13 cellular contexts compared by ENCODE assay signal in genomic region chr14:102655154-102655553, GRCh38.
A peak's percentile ranks its signal among the peaks of the same experiment; 100 is the strongest.
DNase-seq lines count a peak whose midpoint lies in the region; ATAC-seq, FAIRE-seq and TF ChIP-seq lines count a peak whose summit lies in the region.
"Had no signal": no experiment of that assay in that cellular context is flagged by ENCODE, and none has a peak within 500 bp of the region (broad histone marks: within the 10 kb centered on the region; RNA-seq: fewer than 3 reads in every experiment).

No MANE protein-coding gene starts in this region.

- H3F3A ChIP-seq in PC-3 (ENCODE audit: low read length, unreplicated experiment) = no peaks in the 10 kb centered on the region

- H3K79me2 ChIP-seq in PC-3 (ENCODE audit: low read length) (peaks cover 98% of the 10 kb centered on the region), endothelial cell of umbilical vein (ENCODE audit: control insufficient read depth, insufficient read depth, low read length) (peaks cover 68% of the 10 kb centered on the region)

- no peak overlapping the region for H3K4me3 ChIP-seq in PC-3 (ENCODE audit: low read length)
- peak overlapping the region in 1 of 3 experiments; percentile 51 for H3K4me3 ChIP-seq in endothelial cell of umbilical vein (replicated peaks in 1 of 3; ENCODE audit: insufficient read depth in 1 of 3, low read depth in 1 of 3, low read length in 3 of 3)
- no peak overlapping the region for H3K4me3 ChIP-seq in dorsolateral prefrontal cortex

- H4K20me1 ChIP-seq in PC-3 (ENCODE audit: low read length) = peaks cover 27% of the 10 kb centered on the region
- H4K20me1 ChIP-seq in endothelial cell of umbilical vein (replicated peaks; ENCODE audit: control insufficient read depth, extremely low read depth, insufficient read depth, low read length) = no peaks in the 10 kb centered on the region

- TF ChIP-seq CTCF in Calu3 (IDR thresholded peaks at IDR 0.05; ENCODE audit: unreplicated experiment) (no peak), PC-3 (conservative IDR thresholded peaks at IDR 0.05; ENCODE audit: low read depth, low read length) (no peak), endothelial cell of umbilical vein (IDR thresholded peaks at IDR 0.05; ENCODE audit: extremely low read depth in 1 of 2, insufficient read depth in 1 of 2, low read depth in 1 of 2, low read length in 2 of 2) (no peak), mesothelial cell of epicardium (IDR thresholded peaks at IDR 0.05; ENCODE audit: unreplicated experiment) (no peak), dorsolateral prefrontal cortex (IDR thresholded peaks at IDR 0.05 in 54 of 56, conservative IDR thresholded peaks at IDR 0.05 in 2 of 56; ENCODE audit: low read depth in 1 of 56, partially characterized antibody in 56 of 56) (no peak)

- peak overlapping the region; percentile 7 for H3K4me3 Mint-ChIP-seq in Calu3 (ENCODE audit: low read depth, unreplicated experiment)
- H3K4me3 Mint-ChIP-seq in mesothelial cell of epicardium = no peak overlapping the region
- H3K4me3 Mint-ChIP-seq: activated CD8-positive, alpha-beta T cell treated with anti-CD3 and anti-CD28 coated beads, Interleukin-2, amount 10 ng/mL, durations not matched to agents 7 days and 5 days; CD4-positive, CD25-positive, alpha-beta regulatory T cell; T-helper 17 cell had no signal

- H3K27me3 ChIP-seq in PC-3 (ENCODE audit: low read length) (no peaks in the 10 kb centered on the region), endothelial cell of umbilical vein (ENCODE audit: control insufficient read depth in 2 of 2, insufficient read depth in 2 of 2, low read length in 2 of 2) (no peaks in the 10 kb centered on the region), dorsolateral prefrontal cortex (no peaks in the 10 kb centered on the region)

- ATAC-seq in PC-3 (peak; percentile 75), GM19452 (IDR thresholded peaks at IDR 0.05; ENCODE audit: unreplicated experiment) (no peak)
- ATAC-seq in activated CD4-positive, CD25-positive, alpha-beta regulatory T cell treated with anti-CD3 and anti-CD28 coated beads, Interleukin-2, amount 50 U/mL, for 24 hours = no peak
- ATAC-seq: activated CD8-positive, alpha-beta T cell treated with anti-CD3 and anti-CD28 coated beads, Interleukin-2, amount 10 ng/mL, durations not matched to agents 7 days and 5 days had no signal

- H3K4me2 ChIP-seq in PC-3 (ENCODE audit: low read length) (peak overlapping the region; percentile 35; the same call in 1 of the 2 replicates), endothelial cell of umbilical vein (ENCODE audit: insufficient read depth, low read length) (peak overlapping the region; percentile 97)

- peaks cover 36% of the 10 kb centered on the region for H3K4me1 Mint-ChIP-seq in Calu3 (ENCODE audit: low read depth, unreplicated experiment)
- H3K4me1 Mint-ChIP-seq in mesothelial cell of epicardium = peaks cover 21% of the 10 kb centered on the region

- H3K27ac ChIP-seq in PC-3 (ENCODE audit: low read length) = peak overlapping the region; percentile 24; the same call in 1 of the 2 replicates
- peak overlapping the region; percentile 97 for H3K27ac ChIP-seq in endothelial cell of umbilical vein (ENCODE audit: insufficient read depth, low read depth, low read length)
- no peak overlapping the region for H3K27ac ChIP-seq in dorsolateral prefrontal cortex

- intact Hi-C loops in Calu3 (cut with micrococcal nuclease; ENCODE audit: unreplicated experiment) (no loop called here), PC-3 (cut with micrococcal nuclease) (no loop called here), endothelial cell of umbilical vein (cut with micrococcal nuclease) (loop anchor here (1.0 to 10.0 kb wide), 3 partner anchors 26 to 130 kb away; partner anchors contain the start of gene RCOR1), dorsolateral prefrontal cortex (cut with DNase I) (no loop called here)

- H3K36me3 ChIP-seq in PC-3 (ENCODE audit: low read depth, low read length) = no peaks in the 10 kb centered on the region
- H3K36me3 ChIP-seq in endothelial cell of umbilical vein (ENCODE audit: control insufficient read depth in 2 of 2, extremely low read depth in 1 of 2, insufficient read depth in 2 of 2, low read length in 2 of 2) = no peaks in the 10 kb centered on the region

- dilution Hi-C loops in endothelial cell of umbilical vein (cut with MboI; ENCODE audit: extremely low pct_ligation_motif_present, low sequenced_read_pairs) = no loop called here

- H3K27me3 Mint-ChIP-seq in Calu3 (ENCODE audit: unreplicated experiment) (no peaks in the 10 kb centered on the region), mesothelial cell of epicardium (ENCODE audit: low read depth) (no peaks in the 10 kb centered on the region)
- H3K27me3 Mint-ChIP-seq: CD4-positive, CD25-positive, alpha-beta regulatory T cell; T-helper 17 cell had no signal

- H3K4me1 ChIP-seq in PC-3 (ENCODE audit: insufficient read depth, low read length) (peaks cover 31% of the 10 kb centered on the region), endothelial cell of umbilical vein (ENCODE audit: control insufficient read depth, extremely low read depth, insufficient read depth, low read length) (peaks cover 20% of the 10 kb centered on the region)

- H3K9me1 ChIP-seq in endothelial cell of umbilical vein (replicated peaks; ENCODE audit: control insufficient read depth, extremely low read depth, insufficient read depth, low read length) = no peaks in the 10 kb centered on the region

- H2AFZ ChIP-seq in PC-3 (ENCODE audit: low read length) (no peak overlapping the region), endothelial cell of umbilical vein (ENCODE audit: low read depth, low read length) (no peak overlapping the region)

- H3K9ac ChIP-seq in PC-3 (ENCODE audit: low read length) (no peak overlapping the region), endothelial cell of umbilical vein (replicated peaks; ENCODE audit: extremely low read depth, insufficient read depth, low read length) (peak overlapping the region; percentile 68)

- no peaks in the 10 kb centered on the region for H3K9me2 ChIP-seq in PC-3 (replicated peaks; ENCODE audit: low read length)

- POLR2A ChIA-PET in PC-3 (lab: Charles Lee; ENCODE audit: unreplicated experiment) = interaction anchor here (0.6 to 0.7 kb wide), 4 partner anchors 64 to 237 kb away, joined by 3 to 14 read pairs (median 8); no protein-coding TSS in a partner anchor
- POLR2A ChIA-PET in endothelial cell of umbilical vein (lab: Charles Lee) = interaction anchor here (0.9 kb wide), 1 partner anchor 26 kb away, joined by 5 read pairs; no protein-coding TSS in a partner anchor

- H3K9me3 ChIP-seq in PC-3 (ENCODE audit: low read length) (no peaks in the 10 kb centered on the region), endothelial cell of umbilical vein (replicated peaks; ENCODE audit: control insufficient read depth, insufficient read depth, low read length) (no peaks in the 10 kb centered on the region)

- no peak for TF ChIP-seq POLR2A in endothelial cell of umbilical vein (IDR thresholded peaks at IDR 0.05; ENCODE audit: low read depth, low read length)

- CTCF ChIA-PET in Calu3 (lab: Charles Lee) (interaction anchor here (0.6 to 1.2 kb wide), 9 partner anchors 9 to 1010 kb away, joined by 3 to 16 read pairs (median 6); no protein-coding TSS in a partner anchor), PC-3 (lab: Charles Lee) (interaction anchor here (0.6 to 1.9 kb wide), 3 partner anchors 60 to 1357 kb away, joined by 3 to 9 read pairs (median 7); no protein-coding TSS in a partner anchor), endothelial cell of umbilical vein (lab: Charles Lee) (interaction anchor here (0.6 to 1.9 kb wide), 14 partner anchors 8 to 217 kb away, joined by 3 to 11 read pairs (median 4); no protein-coding TSS in a partner anchor)

- DNase-seq in Calu3 (peak; percentile 9), PC-3 (peak; percentile 83), endothelial cell of umbilical vein (ENCODE audit: low read depth, low spot score) (peak; percentile 92), mesothelial cell of epicardium (ENCODE audit: low spot score in 2 of 2, unreplicated experiment in 2 of 2) (no peak), dorsolateral prefrontal cortex (no peak), activated gamma-delta T cell (lab: John Stamatoyannopoulos, UW) (no peak)
- DNase-seq: activated CD8-positive, alpha-beta T cell treated with anti-CD3 and anti-CD28 coated beads, Interleukin-2, amount 10 ng/mL, durations not matched to agents 7 days and 5 days; CD4-positive, CD25-positive, alpha-beta regulatory T cell; NCI-H1436; stimulated activated CD4-positive, alpha-beta T cell treated with anti-CD3 and anti-CD28 coated beads, Interleukin-4, amount 100 ng/mL, for 1 hour; T-helper 17 cell had no signal

- H3K27ac Mint-ChIP-seq in Calu3 (ENCODE audit: unreplicated experiment) (peak overlapping the region; percentile 63), mesothelial cell of epicardium (peak overlapping the region; percentile 14)
- H3K27ac Mint-ChIP-seq: activated CD8-positive, alpha-beta T cell treated with anti-CD3 and anti-CD28 coated beads, Interleukin-2, amount 10 ng/mL, durations not matched to agents 7 days and 5 days; T-helper 17 cell had no signal

- no TSS peak for BruUV-seq in Calu3 (replicated peaks; lab: Mats Ljungman, UMichigan)
- BruUV-seq in PC-3 (replicated peaks; lab: Mats Ljungman, UMichigan) = no TSS peak
- BruUV-seq in endothelial cell of umbilical vein (replicated peaks; lab: Mats Ljungman, UMichigan) = no TSS peak

- H3K9me3 Mint-ChIP-seq in Calu3 (ENCODE audit: low read depth, unreplicated experiment) = no peaks in the 10 kb centered on the region
- peaks cover 5% of the 10 kb centered on the region for H3K9me3 Mint-ChIP-seq in mesothelial cell of epicardium

- FAIRE-seq in endothelial cell of umbilical vein (lab: Jason Lieb, UNC) = peak; percentile 85

- H3K36me3 Mint-ChIP-seq in Calu3 (ENCODE audit: insufficient read depth, unreplicated experiment) (no peaks in the 10 kb centered on the region), mesothelial cell of epicardium (peaks cover 2% of the 10 kb centered on the region)

TF ChIP-seq in endothelial cell of umbilical vein, 7 proteins besides CTCF, POLR2A, EP300 and RAD21:
- peak; percentile 50 for TF ChIP-seq POLR2AphosphoS5 (IDR thresholded peaks at IDR 0.05; ENCODE audit: insufficient read depth, low read depth, low read length)
- TF ChIP-seq EZH2 (IDR thresholded peaks at IDR 0.05; ENCODE audit: borderline replicate concordance, low read depth, low read length, severe bottlenecking) = no peak
- TF ChIP-seq GATA2 (IDR thresholded peaks at IDR 0.05; ENCODE audit: insufficient read depth, insufficient read length, low read depth, low read length) = no peak
- TF ChIP-seq MYC (IDR thresholded peaks at IDR 0.05; ENCODE audit: low read depth, low read length) = no peak
- TF ChIP-seq FOS (IDR thresholded peaks at IDR 0.05; ENCODE audit: borderline replicate concordance, insufficient read depth, low read length) = peak; percentile 92
- TF ChIP-seq MAX (IDR thresholded peaks at IDR 0.05; ENCODE audit: insufficient read depth, insufficient read length) = no peak
- TF ChIP-seq JUN (IDR thresholded peaks at IDR 0.05; ENCODE audit: borderline replicate concordance, insufficient read depth, insufficient read length, low read depth) = peak; percentile 92

Comparison
In these comparisons a context has a peak if more than half of its experiments do, and no peak if none do; other contexts are left out.
1. DNase-seq: peak in Calu3 (single experiment), PC-3 (single experiment) and endothelial cell of umbilical vein (single experiment); none in mesothelial cell of epicardium (0 of 2), dorsolateral prefrontal cortex (0 of 10) and activated gamma-delta T cell (single experiment).
2. H3K27ac ChIP-seq: peak in PC-3 (single experiment) and endothelial cell of umbilical vein (single experiment); none in dorsolateral prefrontal cortex (0 of 59).